ENCODE assay signal across 1 cellular context in genomic region chr7:44212581-44213184, GRCh38.
A peak's percentile ranks its signal among the peaks of the same experiment; 100 is the strongest.
TF ChIP-seq lines count a peak whose summit lies in the region.

No MANE protein-coding gene starts in this region.

TF ChIP-seq in HEK293, 187 proteins besides CTCF, POLR2A, EP300 and RAD21:
- no peak for TF ChIP-seq ZNF707 (tag by site-specific recombination; IDR thresholded peaks at IDR 0.05)
- peak; percentile 87 for TF ChIP-seq ZFHX2 (tag by site-specific recombination; conservative IDR thresholded peaks at IDR 0.05)
- peak; percentile 81 for TF ChIP-seq EGR2 (tag by site-specific recombination; IDR thresholded peaks at IDR 0.05; ENCODE audit: low read depth)
- no peak for TF ChIP-seq REPIN1 (tag by site-specific recombination; IDR thresholded peaks at IDR 0.05; ENCODE audit: low read depth)
